Comparison of ENCODE assay signal across 9 cellular contexts in genomic region chr19:2040647-2041435, GRCh38. TPM values are rescaled to one million over a fixed set of nuclear protein-coding genes. Genes with fewer than 3 reads are reported as not detected.
DNase-seq lines count a peak whose midpoint lies in the region; ATAC-seq, FAIRE-seq and TF ChIP-seq lines count a peak whose summit lies in the region.
"Had no signal": no experiment of that assay in that cellular context is flagged by ENCODE, and none has a peak within 500 bp of the region (broad histone marks: within the 10 kb centered on the region; RNA-seq: fewer than 3 reads in every experiment).

No MANE protein-coding gene starts in this region.

- H3K27ac ChIP-seq in A549 (peak overlapping the region; percentile 83 to 98), colonic mucosa (peak overlapping the region; percentile 85)
- H3K27ac ChIP-seq in naive thymus-derived CD4-positive, alpha-beta T cell (ENCODE audit: low read depth, low read length), result peak overlapping the region; percentile 97

- intact Hi-C loops in colonic mucosa (cut with DNase I), result no loop called here
- intact Hi-C loops in naive thymus-derived CD4-positive, alpha-beta T cell (cut with micrococcal nuclease), result no loop called here

- ATAC-seq in A549 (no peak), HG03196 (IDR thresholded peaks at IDR 0.05; ENCODE audit: unreplicated experiment) (no peak), HG02840 (IDR thresholded peaks at IDR 0.05; ENCODE audit: low FRiP score, unreplicated experiment) (no peak)
- no peak for ATAC-seq in naive thymus-derived CD4-positive, alpha-beta T cell

- CTCF ChIA-PET in A549 (lab: Yijun Ruan, JAX), result interaction anchor here (1.0 to 7.0 kb wide), 3 partner anchors 11 to 29 kb away, joined by 3 to 54 read pairs (median 14); no protein-coding TSS in a partner anchor
- CTCF ChIA-PET in naive thymus-derived CD4-positive, alpha-beta T cell (lab: Charles Lee), result no interaction called here

- H3K36me3 Mint-ChIP-seq in naive thymus-derived CD4-positive, alpha-beta T cell, result peaks cover 0 to 11% (median 0%) of the 10 kb centered on the region in 5 donors

- peaks cover 0 to 1% (median 0%) of the 10 kb centered on the region in 11 donors for H3K9me3 Mint-ChIP-seq in naive thymus-derived CD4-positive, alpha-beta T cell

- WGBS in A549 (ENCODE audit: missing lambda C conversion rate), result 83% methylated on average over 16 of the region's 28 CpGs

- TF ChIP-seq EP300 in A549 (IDR thresholded peaks at IDR 0.05), result no peak

- no peaks in the 10 kb centered on the region for H3K27me3 ChIP-seq in colonic mucosa
- no peaks in the 10 kb centered on the region for H3K27me3 ChIP-seq in naive thymus-derived CD4-positive, alpha-beta T cell (ENCODE audit: control insufficient read depth in 2 of 2, insufficient read depth in 2 of 2, low read length in 2 of 2)

- peaks cover 2% of the 10 kb centered on the region for H3K9me3 ChIP-seq in A549
- no peaks in the 10 kb centered on the region for H3K9me3 ChIP-seq in colonic mucosa
- H3K9me3 ChIP-seq in naive thymus-derived CD4-positive, alpha-beta T cell (ENCODE audit: control insufficient read depth in 2 of 3, low read length in 3 of 3), result peaks cover 0 to 2% (median 0%) of the 10 kb centered on the region in 3 experiments

- DNase-seq in A549 (ENCODE audit: low read depth in 1 of 2, low spot score in 1 of 2) (no peak), colonic mucosa (no peak), NCI-H748 treated with DMSO at 0.1 percent for 48 hours (lab: John Stamatoyannopoulos, UW) (no peak), kidney tubule cell (ENCODE audit: low spot score) (no peak)
- DNase-seq in Jurkat, Clone E6-1 (ENCODE audit: low read depth, low spot score), result no peak
- DNase-seq in naive thymus-derived CD4-positive, alpha-beta T cell, result no peak

- POLR2A ChIA-PET in A549 (lab: Yijun Ruan, JAX), result no interaction called here
- POLR2A ChIA-PET in naive thymus-derived CD4-positive, alpha-beta T cell (lab: Charles Lee), result interaction anchor here (0.7 to 6.5 kb wide), 7 partner anchors 8 to 54 kb away, joined by 3 to 42 read pairs (median 21); partner anchors contain the start of gene MKNK2

- peaks cover 4 to 32% (median 23%) of the 10 kb centered on the region in 7 donors for H3K4me1 Mint-ChIP-seq in naive thymus-derived CD4-positive, alpha-beta T cell

- TF ChIP-seq CTCF in A549 (IDR thresholded peaks at IDR 0.05) (no peak), colonic mucosa (IDR thresholded peaks at IDR 0.05) (no peak)

- H3K4me3 Mint-ChIP-seq in naive thymus-derived CD4-positive, alpha-beta T cell, result peak overlapping the region in 6 of 10 donors; percentile 25 to 76 (median 58)

- peak overlapping the region; percentile 95 for H3K4me2 ChIP-seq in A549

- no peak for TF ChIP-seq RAD21 in A549 (conservative IDR thresholded peaks at IDR 0.05 in 1 of 2, IDR thresholded peaks at IDR 0.05 in 1 of 2)

- H3K4me3 ChIP-seq in A549 (peak overlapping the region; percentile 35; the same call in 2 of the 3 replicates), colonic mucosa (no peak overlapping the region)
- H3K4me3 ChIP-seq in Jurkat, Clone E6-1 (ENCODE audit: low read length), result peak overlapping the region; percentile 60
- H3K4me3 ChIP-seq in naive thymus-derived CD4-positive, alpha-beta T cell (ENCODE audit: low read length), result peak overlapping the region; percentile 66

- no peaks in the 10 kb centered on the region for H3K27me3 Mint-ChIP-seq in naive thymus-derived CD4-positive, alpha-beta T cell

- TF ChIP-seq POLR2A in A549 (IDR thresholded peaks at IDR 0.05; ENCODE audit: low read length), result no peak

- H3K27ac Mint-ChIP-seq in naive thymus-derived CD4-positive, alpha-beta T cell, result peak overlapping the region; percentile 69 to 96 (median 89)

- H3K4me1 ChIP-seq in A549 (peaks cover 60% of the 10 kb centered on the region), colonic mucosa (peaks cover 21% of the 10 kb centered on the region)
- peaks cover 22 to 45% of the 10 kb centered on the region in 2 donors for H3K4me1 ChIP-seq in naive thymus-derived CD4-positive, alpha-beta T cell (ENCODE audit: control insufficient read depth in 2 of 2, insufficient read depth in 2 of 2, low read length in 2 of 2)

- peaks cover 35% of the 10 kb centered on the region for H3K36me3 ChIP-seq in colonic mucosa
- H3K36me3 ChIP-seq in naive thymus-derived CD4-positive, alpha-beta T cell (ENCODE audit: control insufficient read depth in 2 of 3, insufficient read depth in 3 of 3, low read length in 3 of 3), result peaks cover 0 to 72% (median 27%) of the 10 kb centered on the region in 3 experiments

- FAIRE-seq in A549 (lab: Jason Lieb, UNC), result no peak
- FAIRE-seq: G401.6 had no signal

- H3K9ac ChIP-seq in colonic mucosa (ENCODE audit: low read depth in 2 of 2, low read length in 2 of 2), result peak overlapping the region; percentile 84 to 89

TF ChIP-seq in A549, 52 proteins besides CTCF, POLR2A, EP300 and RAD21:
- no peak for TF ChIP-seq CBX2 (IDR thresholded peaks at IDR 0.05; ENCODE audit: borderline replicate concordance, low read depth)
- no peak for TF ChIP-seq HOXB5 (CRISPR knock-in tag; IDR thresholded peaks at IDR 0.05)
- TF ChIP-seq NR3C1 (IDR thresholded peaks at IDR 0.05), result no peak
- no peak for TF ChIP-seq KDM5A (IDR thresholded peaks at IDR 0.05)
- no peak for TF ChIP-seq ELK1 (IDR thresholded peaks at IDR 0.05; ENCODE audit: low read depth, low read length)

RNA-seq across cellular contexts. Expression of gene MKNK2, which starts 10.2 kb away (rescaled TPM):
- polyA plus RNA-seq in A549 (2011; rRNA removed) (56.7 and 58.4 TPM in 2 replicates), A549 (2017; fragmentation: RNase III; extraction: RNeasy Plus Mini Kit Qiagen cat#74134 plus additional on column Dnase treatment) (38.8 to 55.4 TPM (median 48.3 TPM) in 3 replicates)
- 63.4 and 81.9 TPM in 2 replicates for polyA plus RNA-seq in A549 (2012; cell fraction: cytosol; rRNA removed)
- 83.4 and 134 TPM in 2 replicates for polyA plus RNA-seq in A549 (2012; cell fraction: nucleus; rRNA removed)
- 63.9 and 84.8 TPM in 2 replicates for polyA minus RNA-seq in A549 (2011; rRNA and poly(A)+ RNA removed)
- polyA plus RNA-seq in Jurkat, Clone E6-1 (2012; ENCODE audit: insufficient read depth, insufficient read length), result 94.9 TPM
- 100 to 1,000 TPM; 358 to 589 TPM for total RNA-seq in colonic mucosa
- 100 to 1,000 TPM; 190 to 347 (median 238) TPM for total RNA-seq in naive thymus-derived CD4-positive, alpha-beta T cell
- 10 to 100 TPM; 28.8 to 52.9 TPM for polyA plus RNA-seq in naive thymus-derived CD4-positive, alpha-beta T cell

RNA-seq across cellular contexts. Expression of gene BTBD2, which starts 25.3 kb away (rescaled TPM):
- polyA plus RNA-seq in A549 (2011; rRNA removed) (16.3 and 19.0 TPM in 2 replicates), A549 (2017; fragmentation: RNase III; extraction: RNeasy Plus Mini Kit Qiagen cat#74134 plus additional on column Dnase treatment) (26.7 to 32.7 TPM (median 29.6 TPM) in 3 replicates)
- polyA plus RNA-seq in A549 (2012; cell fraction: cytosol; rRNA removed), result 39.6 and 61.5 TPM in 2 replicates
- polyA plus RNA-seq in A549 (2012; cell fraction: nucleus; rRNA removed), result 66.3 and 81.5 TPM in 2 replicates
- 15.0 and 36.0 TPM in 2 replicates for polyA minus RNA-seq in A549 (2011; rRNA and poly(A)+ RNA removed)
- 118 TPM for polyA plus RNA-seq in Jurkat, Clone E6-1 (2012; ENCODE audit: insufficient read depth, insufficient read length)
- total RNA-seq in colonic mucosa, result 10 to 100 TPM; 74.5 to 81.5 TPM
- total RNA-seq in naive thymus-derived CD4-positive, alpha-beta T cell, result 10 to 100 TPM; 53.0 to 70.8 (median 67.5) TPM
- 1 to 10 TPM; 5.2 to 6.5 TPM for polyA plus RNA-seq in naive thymus-derived CD4-positive, alpha-beta T cell

RNA-seq across cellular contexts. Expression of gene MOB3A, which starts 55.3 kb away (rescaled TPM):
- polyA plus RNA-seq in A549 (2011; rRNA removed) (10.9 and 12.9 TPM in 2 replicates), A549 (2017; fragmentation: RNase III; extraction: RNeasy Plus Mini Kit Qiagen cat#74134 plus additional on column Dnase treatment) (8.4 to 9.1 TPM (median 8.7 TPM) in 3 replicates)
- polyA plus RNA-seq in A549 (2012; cell fraction: cytosol; rRNA removed), result 10.9 and 17.2 TPM in 2 replicates
- 13.7 and 18.2 TPM in 2 replicates for polyA plus RNA-seq in A549 (2012; cell fraction: nucleus; rRNA removed)
- polyA minus RNA-seq in A549 (2011; rRNA and poly(A)+ RNA removed), result 19.7 and 26.2 TPM in 2 replicates
- 31.1 TPM for polyA plus RNA-seq in Jurkat, Clone E6-1 (2012; ENCODE audit: insufficient read depth, insufficient read length)
- 10 to 100 TPM; 40.0 to 40.5 TPM for total RNA-seq in colonic mucosa
- total RNA-seq in naive thymus-derived CD4-positive, alpha-beta T cell, result 100 to 1,000 TPM in 4 of 5 experiments, 10 to 100 TPM in 1; 93.2 to 269 (median 117) TPM
- polyA plus RNA-seq in naive thymus-derived CD4-positive, alpha-beta T cell, result 100 to 1,000 TPM in 1 of 2 donors, 10 to 100 TPM in 1; 49.5 to 114 TPM

RNA-seq across cellular contexts. Expression of gene IZUMO4, which starts 55.9 kb away (rescaled TPM):
- polyA plus RNA-seq in A549 (2011; rRNA removed) (0.36 and 0.70 TPM in 2 replicates), A549 (2017; fragmentation: RNase III; extraction: RNeasy Plus Mini Kit Qiagen cat#74134 plus additional on column Dnase treatment) (1.0 to 1.8 TPM (median 1.0 TPM) in 3 replicates)
- polyA plus RNA-seq in A549 (2012; cell fraction: cytosol; rRNA removed), result 0.29 and 0.32 TPM in 2 replicates
- polyA plus RNA-seq in A549 (2012; cell fraction: nucleus; rRNA removed), result 7.6 and 8.6 TPM in 2 replicates
- 0.33 and 0.44 TPM in 2 replicates for polyA minus RNA-seq in A549 (2011; rRNA and poly(A)+ RNA removed)
- polyA plus RNA-seq in Jurkat, Clone E6-1 (2012; ENCODE audit: insufficient read depth, insufficient read length), result 5.1 TPM
- total RNA-seq in colonic mucosa, result 1 to 10 TPM; 2.1 to 4.5 TPM
- 10 to 100 TPM; 12.2 to 26.8 (median 15.7) TPM for total RNA-seq in naive thymus-derived CD4-positive, alpha-beta T cell
- polyA plus RNA-seq in naive thymus-derived CD4-positive, alpha-beta T cell, result 1 to 10 TPM in 1 of 2 donors, under 1 TPM in 1; 0.73 to 1.9 TPM
